In genomic region chr19:46350029-46350757, GRCh38 we compare ENCODE assay signal across 9 cellular contexts. TPM values are rescaled to one million over a fixed set of nuclear protein-coding genes. Genes with fewer than 3 reads are reported as not detected.
DNase-seq lines count a peak whose midpoint lies in the region; ATAC-seq and TF ChIP-seq lines count a peak whose summit lies in the region.
"Had no signal": no experiment of that assay in that cellular context is flagged by ENCODE, and none has a peak within 500 bp of the region (broad histone marks: within the 10 kb centered on the region; RNA-seq: fewer than 3 reads in every experiment).

No MANE protein-coding gene starts in this region.

- POLR2A ChIA-PET in activated CD8-positive, alpha-beta T cell treated with anti-CD3 and anti-CD28 coated beads, Interleukin-2, amount 10 ng/mL, durations not matched to agents 7 days and 5 days (lab: Charles Lee) = interaction anchor here (0.6 kb wide), 1 partner anchor 16 kb away, joined by 3 read pairs; no protein-coding TSS in a partner anchor

- peaks cover 8% of the 10 kb centered on the region for H3K36me3 ChIP-seq in cardiac muscle cell

- peak overlapping the region; percentile 46 for H3K27ac ChIP-seq in cardiac muscle cell

- H3K4me3 Mint-ChIP-seq in activated CD8-positive, alpha-beta T cell treated with anti-CD3 and anti-CD28 coated beads, Interleukin-2, amount 10 ng/mL, durations not matched to agents 7 days and 5 days = peak overlapping the region; percentile 95
- peak overlapping the region; percentile 67 for H3K4me3 Mint-ChIP-seq in type B pancreatic cell

- ATAC-seq in Right ventricle myocardium superior (ENCODE audit: poor library complexity) (no peak), left colon (peak; percentile 31), GM18909 (IDR thresholded peaks at IDR 0.05; ENCODE audit: poor library complexity, unreplicated experiment) (no peak)
- ATAC-seq in activated CD8-positive, alpha-beta T cell treated with anti-CD3 and anti-CD28 coated beads, Interleukin-2, amount 10 ng/mL, durations not matched to agents 7 days and 5 days = peak; percentile 1

- H3K9me3 ChIP-seq in cardiac muscle cell (ENCODE audit: low read depth) = no peaks in the 10 kb centered on the region

- H3K9me3 Mint-ChIP-seq in activated CD8-positive, alpha-beta T cell treated with anti-CD3 and anti-CD28 coated beads, Interleukin-2, amount 10 ng/mL, durations not matched to agents 7 days and 5 days (ENCODE audit: insufficient read depth) = no peaks in the 10 kb centered on the region
- no peaks in the 10 kb centered on the region for H3K9me3 Mint-ChIP-seq in type B pancreatic cell

- no peak for TF ChIP-seq CTCF in cardiac muscle cell (IDR thresholded peaks at IDR 0.05; ENCODE audit: low read depth, low read length)
- TF ChIP-seq CTCF in type B pancreatic cell (conservative IDR thresholded peaks at IDR 0.05) = no peak

- intact Hi-C loops in Right ventricle myocardium superior (cut with DNase I) (no loop called here), left colon (cut with DNase I, micrococcal nuclease) (no loop called here)

- no peak overlapping the region for H3K4me3 ChIP-seq in cardiac muscle cell

- no peaks in the 10 kb centered on the region for H3K27me3 ChIP-seq in cardiac muscle cell

- H3K27ac Mint-ChIP-seq in activated CD8-positive, alpha-beta T cell treated with anti-CD3 and anti-CD28 coated beads, Interleukin-2, amount 10 ng/mL, durations not matched to agents 7 days and 5 days = peak overlapping the region; percentile 93
- H3K27ac Mint-ChIP-seq in type B pancreatic cell = peak overlapping the region; percentile 70

- peaks cover 13% of the 10 kb centered on the region for H3K4me1 ChIP-seq in cardiac muscle cell (ENCODE audit: low read depth)

- H3K27me3 Mint-ChIP-seq in activated CD8-positive, alpha-beta T cell treated with anti-CD3 and anti-CD28 coated beads, Interleukin-2, amount 10 ng/mL, durations not matched to agents 7 days and 5 days (ENCODE audit: low read depth) = peaks cover 4% of the 10 kb centered on the region
- no peaks in the 10 kb centered on the region for H3K27me3 Mint-ChIP-seq in type B pancreatic cell

- H3K4me1 Mint-ChIP-seq in activated CD8-positive, alpha-beta T cell treated with anti-CD3 and anti-CD28 coated beads, Interleukin-2, amount 10 ng/mL, durations not matched to agents 7 days and 5 days (ENCODE audit: low read depth) = peaks cover 65% of the 10 kb centered on the region
- H3K4me1 Mint-ChIP-seq in type B pancreatic cell (ENCODE audit: unreplicated experiment) = peaks cover 31% of the 10 kb centered on the region

- H3K36me3 Mint-ChIP-seq in activated CD8-positive, alpha-beta T cell treated with anti-CD3 and anti-CD28 coated beads, Interleukin-2, amount 10 ng/mL, durations not matched to agents 7 days and 5 days (ENCODE audit: low read depth) = peaks cover 56% of the 10 kb centered on the region
- peaks cover 3% of the 10 kb centered on the region for H3K36me3 Mint-ChIP-seq in type B pancreatic cell

- DNase-seq in cardiac muscle cell (ENCODE audit: low read depth in 1 of 2, low spot score in 1 of 2) (no peak), Right ventricle myocardium superior (no peak), left colon (peak; percentile 50 to 55), type B pancreatic cell (ENCODE audit: extremely low spot score, unreplicated experiment) (no peak), putamen (ENCODE audit: low spot score) (no peak), iPS-NIHi11 (ENCODE audit: low spot score) (no peak)
- DNase-seq in activated CD8-positive, alpha-beta T cell treated with anti-CD3 and anti-CD28 coated beads, Interleukin-2, amount 10 ng/mL, durations not matched to agents 7 days and 5 days = peak; percentile 40

- CTCF ChIA-PET in activated CD8-positive, alpha-beta T cell treated with anti-CD3 and anti-CD28 coated beads, Interleukin-2, amount 10 ng/mL, durations not matched to agents 7 days and 5 days (lab: Charles Lee) = interaction anchor here (1.0 to 3.2 kb wide), 3 partner anchors 20 to 163 kb away, joined by 3 to 21 read pairs (median 5); no protein-coding TSS in a partner anchor

RNA-seq across cellular contexts. Expression of gene PPP5C, which starts 3.3 kb away (rescaled TPM):
- 109 and 130 TPM in 2 replicates for total RNA-seq in cardiac muscle cell
- 120 and 123 TPM in 2 replicates for polyA plus RNA-seq in cardiac muscle cell
- 69.5 TPM for total RNA-seq in Right ventricle myocardium superior
- total RNA-seq in activated CD8-positive, alpha-beta T cell treated with anti-CD3 and anti-CD28 coated beads, Interleukin-2, amount 10 ng/mL, durations not matched to agents 7 days and 5 days = 100 to 1,000 TPM; 118 to 126 TPM
- 10 to 100 TPM; 51.8 to 80.7 TPM for total RNA-seq in left colon
- total RNA-seq in type B pancreatic cell (ENCODE audit: low replicate concordance) = 68.3 and 99.5 TPM in 2 replicates

RNA-seq across cellular contexts. Expression of gene HIF3A, which starts 53.4 kb away (rescaled TPM):
- total RNA-seq in cardiac muscle cell (115 and 163 TPM in 2 replicates), Right ventricle myocardium superior (73.1 TPM), left colon (10 to 100 TPM; 12.0 to 14.6 TPM), type B pancreatic cell (ENCODE audit: low replicate concordance) (46.1 and 62.4 TPM in 2 replicates)
- 122 and 170 TPM in 2 replicates for polyA plus RNA-seq in cardiac muscle cell
- total RNA-seq in activated CD8-positive, alpha-beta T cell treated with anti-CD3 and anti-CD28 coated beads, Interleukin-2, amount 10 ng/mL, durations not matched to agents 7 days and 5 days = not detected
- total RNA-seq: mononuclear cell had no signal

Comparison
In these comparisons a context has a peak if more than half of its experiments do, and no peak if none do; other contexts are left out.
1. DNase-seq: peak in activated CD8-positive, alpha-beta T cell treated with anti-CD3 and anti-CD28 coated beads, Interleukin-2, amount 10 ng/mL, durations not matched to agents 7 days and 5 days (single experiment) and left colon (2 of 2); none in cardiac muscle cell (0 of 2), Right ventricle myocardium superior (single experiment), type B pancreatic cell (single experiment), putamen (single experiment) and iPS-NIHi11 (single experiment).
2. ATAC-seq: peak in activated CD8-positive, alpha-beta T cell treated with anti-CD3 and anti-CD28 coated beads, Interleukin-2, amount 10 ng/mL, durations not matched to agents 7 days and 5 days (single experiment) and left colon (single experiment); none in Right ventricle myocardium superior (single experiment) and GM18909 (single experiment).
3. RNA of gene HIF3A, which starts 53.4 kb away (total RNA-seq): 115 to 163 TPM in cardiac muscle cell, 73.1 TPM in Right ventricle myocardium superior (single experiment), 46.1 to 62.4 TPM in type B pancreatic cell and 12.0 to 14.6 TPM in left colon; not detected in activated CD8-positive, alpha-beta T cell treated with anti-CD3 and anti-CD28 coated beads, Interleukin-2, amount 10 ng/mL, durations not matched to agents 7 days and 5 days; every median in the first group is over 10 times any median in the second.